In genomic region chr13:95607363-95607762, GRCh38 we compare ENCODE assay signal across 17 cellular contexts. TPM values are rescaled to one million over a fixed set of nuclear protein-coding genes. Genes with fewer than 3 reads are reported as not detected.
DNase-seq lines count a peak whose midpoint lies in the region; ATAC-seq lines count a peak whose summit lies in the region.
"Had no signal": no experiment of that assay in that cellular context is flagged by ENCODE, and none has a peak within 500 bp of the region (broad histone marks: within the 10 kb centered on the region; RNA-seq: fewer than 3 reads in every experiment).

No MANE protein-coding gene starts in this region.

- DNase-seq in NCI-H2196 (lab: John Stamatoyannopoulos, UW; ENCODE audit: unreplicated experiment) (peak; percentile 0), NCI-H2196 treated with DMSO at 0.1 percent for 48 hours (lab: John Stamatoyannopoulos, UW; ENCODE audit: unreplicated experiment) (no peak), RPMI8226 (peak; percentile 13), stromal cell of bone marrow (ENCODE audit: low read depth) (peak; percentile 45), NCI-H2227 (lab: John Stamatoyannopoulos, UW; ENCODE audit: unreplicated experiment) (no peak)
- no peak for DNase-seq in effector CD8-positive, alpha-beta T cell (lab: John Stamatoyannopoulos, UW)
- DNase-seq: activated CD4-positive, alpha-beta memory T cell treated with anti-CD3 and anti-CD28 coated beads, Interleukin-2, amount 10 ng/mL, durations not matched to agents 7 days and 5 days; cortex of kidney; GOT3; heart left ventricle; NCI-H1694 treated with DMSO at 0.1 percent for 48 hours; stimulated activated CD4-positive, alpha-beta T cell treated with anti-CD3 and anti-CD28 coated beads, Interleukin-12 subunit alpha, Interleukin-12 subunit beta, amount 100 ng/mL, for 4 hours; T-helper 9 cell had no signal

- ATAC-seq in esophagus mucosa (peak; percentile 76), GM19351 (IDR thresholded peaks at IDR 0.05; ENCODE audit: unreplicated experiment) (no peak)
- ATAC-seq: heart left ventricle, Panc1 had no signal

RNA-seq across cellular contexts. Expression of gene DZIP1, which starts 37.1 kb away (rescaled TPM):
- 5.4 TPM for total RNA-seq in esophagus mucosa

RNA-seq across cellular contexts. Expression of gene CLDN10, which starts 54.8 kb away (rescaled TPM):
- 0.76 TPM for total RNA-seq in esophagus mucosa
- total RNA-seq: A673; activated CD4-positive, alpha-beta memory T cell treated with anti-CD3 and anti-CD28 coated beads, Interleukin-2, amount 10 ng/mL, durations not matched to agents 7 days and 5 days had no signal

Comparison
In these comparisons a context has a peak if more than half of its experiments do, and no peak if none do; other contexts are left out.
1. DNase-seq: peak in NCI-H2196 (single experiment), RPMI8226 (single experiment) and stromal cell of bone marrow (single experiment); none in NCI-H2196 treated with DMSO at 0.1 percent for 48 hours (single experiment), NCI-H2227 (single experiment) and effector CD8-positive, alpha-beta T cell (single experiment).